ENCODE assay signal across 26 cellular contexts in the genomic region with DNA sequence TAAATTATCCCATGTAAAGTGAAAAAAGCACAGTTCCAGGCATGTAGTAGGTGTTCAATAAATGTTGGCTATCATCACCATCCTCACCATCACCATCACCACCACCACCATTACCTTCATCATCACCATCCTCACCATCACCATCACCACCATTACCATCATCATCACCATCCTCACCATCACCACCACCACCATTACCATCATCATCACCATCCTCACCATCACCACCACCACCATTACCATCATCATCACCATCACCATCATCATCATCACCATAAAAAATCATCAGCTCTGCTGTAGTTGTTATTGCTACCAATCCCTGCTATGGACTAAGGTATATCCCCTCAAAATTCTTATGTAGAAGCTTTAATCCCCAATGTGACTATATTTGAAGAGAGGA. TPM values are rescaled to one million over a fixed set of nuclear protein-coding genes. Genes with fewer than 3 reads are reported as not detected.
DNase-seq lines count a peak whose midpoint lies in the region; ATAC-seq, FAIRE-seq and TF ChIP-seq lines count a peak whose summit lies in the region.
"Had no signal": no experiment of that assay in that cellular context is flagged by ENCODE, and none has a peak within 500 bp of the region (broad histone marks: within the 10 kb centered on the region; RNA-seq: fewer than 3 reads in every experiment).

No MANE protein-coding gene starts in this region.

- TF ChIP-seq CTCF in HEK293 (tag by site-specific recombination; IDR thresholded peaks at IDR 0.05) (no peak), glutamatergic neuron (IDR thresholded peaks at IDR 0.05; ENCODE audit: partially characterized antibody, unreplicated experiment) (no peak), kidney (IDR thresholded peaks at IDR 0.05; ENCODE audit: borderline replicate concordance, extremely low read depth, insufficient read depth) (no peak), chondrocyte (IDR thresholded peaks at IDR 0.05) (no peak)

- H3K36me3 Mint-ChIP-seq in activated CD4-positive, alpha-beta T cell treated with anti-CD3 and anti-CD28 coated beads, Interleukin-2, amount 10 ng/mL, durations not matched to agents 7 days and 5 days (ENCODE audit: low read depth): peaks cover 5% of the 10 kb centered on the region
- no peaks in the 10 kb centered on the region for H3K36me3 Mint-ChIP-seq in activated CD4-positive, alpha-beta T cell treated with anti-CD3 and anti-CD28 coated beads for 36 hours (ENCODE audit: low read depth)
- no peaks in the 10 kb centered on the region for H3K36me3 Mint-ChIP-seq in glutamatergic neuron (ENCODE audit: unreplicated experiment)
- no peaks in the 10 kb centered on the region for H3K36me3 Mint-ChIP-seq in stimulated activated naive B cell treated with anti-CD40 and anti-IgM and Interleukin-4, amounts not matched to agents 10 μg/mL and 1 μg/mL and 100 μg/mL, for 72 hours
- H3K36me3 Mint-ChIP-seq in chondrocyte (ENCODE audit: low read depth): peaks cover 1% of the 10 kb centered on the region
- H3K36me3 Mint-ChIP-seq: IgD-negative memory B cell had no signal

- intact Hi-C loops in activated CD4-positive, alpha-beta T cell treated with anti-CD3 and anti-CD28 coated beads for 36 hours (cut with DNase I, micrococcal nuclease): no loop called here
- intact Hi-C loops in kidney (cut with DNase I): loop anchor here (10.0 kb wide), 1 partner anchor 217 kb away; no protein-coding TSS in a partner anchor

- H3K27ac ChIP-seq in HEK293 (ENCODE audit: extremely low read depth, low read depth, low read length): no peak overlapping the region
- H3K27ac ChIP-seq in kidney (ENCODE audit: low read depth in 2 of 2, low read length in 2 of 2): no peak overlapping the region
- H3K27ac ChIP-seq: HL-60 had no signal

- peaks cover 44% of the 10 kb centered on the region for H3K4me1 Mint-ChIP-seq in activated CD4-positive, alpha-beta T cell treated with anti-CD3 and anti-CD28 coated beads, Interleukin-2, amount 10 ng/mL, durations not matched to agents 7 days and 5 days
- peaks cover 34% of the 10 kb centered on the region for H3K4me1 Mint-ChIP-seq in activated CD4-positive, alpha-beta T cell treated with anti-CD3 and anti-CD28 coated beads for 36 hours
- H3K4me1 Mint-ChIP-seq in glutamatergic neuron (ENCODE audit: low read depth, unreplicated experiment) (no peaks in the 10 kb centered on the region), chondrocyte (ENCODE audit: low read depth) (peaks cover 56% of the 10 kb centered on the region)
- H3K4me1 Mint-ChIP-seq in stimulated activated naive B cell treated with anti-CD40 and anti-IgM and Interleukin-4, amounts not matched to agents 10 μg/mL and 1 μg/mL and 100 μg/mL, for 72 hours: peaks cover 19 to 41% of the 10 kb centered on the region in 2 donors

- H3K9me3 ChIP-seq in HEK293 (ENCODE audit: control insufficient read depth, insufficient read depth, low read depth, low read length): no peaks in the 10 kb centered on the region
- no peaks in the 10 kb centered on the region for H3K9me3 ChIP-seq in kidney (ENCODE audit: control insufficient read depth in 1 of 2, low read length in 2 of 2)
- H3K9me3 ChIP-seq: HAP-1 had no signal

- no peak for FAIRE-seq in kidney (lab: Jason Lieb, UNC)
- FAIRE-seq: D721Med had no signal

- H3K9ac ChIP-seq in kidney (ENCODE audit: low read length in 2 of 2): no peak overlapping the region

- H3K4me3 Mint-ChIP-seq in activated CD4-positive, alpha-beta T cell treated with anti-CD3 and anti-CD28 coated beads, Interleukin-2, amount 10 ng/mL, durations not matched to agents 7 days and 5 days: no peak overlapping the region
- no peak overlapping the region for H3K4me3 Mint-ChIP-seq in activated CD4-positive, alpha-beta T cell treated with anti-CD3 and anti-CD28 coated beads for 36 hours
- peak overlapping the region; percentile 30 for H3K4me3 Mint-ChIP-seq in glutamatergic neuron (ENCODE audit: unreplicated experiment)
- no peak overlapping the region for H3K4me3 Mint-ChIP-seq in stimulated activated naive B cell treated with anti-CD40 and anti-IgM and Interleukin-4, amounts not matched to agents 10 μg/mL and 1 μg/mL and 100 μg/mL, for 72 hours
- H3K4me3 Mint-ChIP-seq in chondrocyte (ENCODE audit: unreplicated experiment): no peak overlapping the region
- H3K4me3 Mint-ChIP-seq: IgD-negative memory B cell had no signal

- H3K9me3 Mint-ChIP-seq in activated CD4-positive, alpha-beta T cell treated with anti-CD3 and anti-CD28 coated beads, Interleukin-2, amount 10 ng/mL, durations not matched to agents 7 days and 5 days: peaks cover 11% of the 10 kb centered on the region
- H3K9me3 Mint-ChIP-seq in activated CD4-positive, alpha-beta T cell treated with anti-CD3 and anti-CD28 coated beads for 36 hours (ENCODE audit: low read depth): no peaks in the 10 kb centered on the region
- H3K9me3 Mint-ChIP-seq in glutamatergic neuron (ENCODE audit: unreplicated experiment) (peaks cover 2% of the 10 kb centered on the region), chondrocyte (ENCODE audit: low read depth) (peaks cover 5% of the 10 kb centered on the region)
- H3K9me3 Mint-ChIP-seq in stimulated activated naive B cell treated with anti-CD40 and anti-IgM and Interleukin-4, amounts not matched to agents 10 μg/mL and 1 μg/mL and 100 μg/mL, for 72 hours: peaks cover 8 to 11% of the 10 kb centered on the region in 2 donors

- no peaks in the 10 kb centered on the region for H3K36me3 ChIP-seq in HEK293 (ENCODE audit: control insufficient read depth in 2 of 2, insufficient read depth in 1 of 2, low read length in 2 of 2)
- no peaks in the 10 kb centered on the region for H3K36me3 ChIP-seq in kidney (ENCODE audit: control insufficient read depth in 1 of 2, insufficient read depth in 2 of 2, low read length in 2 of 2)
- H3K36me3 ChIP-seq: HAP-1 had no signal

- CTCF ChIA-PET in activated CD4-positive, alpha-beta T cell treated with anti-CD3 and anti-CD28 coated beads, Interleukin-2, amount 10 ng/mL, durations not matched to agents 7 days and 5 days (lab: Charles Lee): interaction anchor here (0.5 to 3.8 kb wide), 6 partner anchors 9 to 535 kb away, joined by 3 to 14 read pairs (median 5); a partner anchor contains a TSS
- CTCF ChIA-PET in activated CD4-positive, alpha-beta T cell treated with anti-CD3 and anti-CD28 coated beads for 36 hours (lab: Charles Lee): interaction anchor here (0.8 to 3.3 kb wide), 2 partner anchors 40 to 50 kb away, joined by 3 to 24 read pairs; no protein-coding TSS in a partner anchor
- CTCF ChIA-PET in HEK293 (lab: Yijun Ruan, JAX): interaction anchor here (2.2 kb wide), 1 partner anchor 40 kb away, joined by 17 read pairs; no protein-coding TSS in a partner anchor

- POLR2A ChIA-PET in activated CD4-positive, alpha-beta T cell treated with anti-CD3 and anti-CD28 coated beads, Interleukin-2, amount 10 ng/mL, durations not matched to agents 7 days and 5 days (lab: Charles Lee): no interaction called here
- POLR2A ChIA-PET in activated CD4-positive, alpha-beta T cell treated with anti-CD3 and anti-CD28 coated beads for 36 hours (lab: Charles Lee): no interaction called here
- POLR2A ChIA-PET in HEK293 (lab: Yijun Ruan, JAX): no interaction called here

- no peak for ATAC-seq in activated CD4-positive, alpha-beta T cell treated with anti-CD3 and anti-CD28 coated beads for 36 hours
- ATAC-seq in stimulated activated naive B cell treated with anti-CD40 and anti-IgM and Interleukin-4, amounts not matched to agents 10 μg/mL and 1 μg/mL and 100 μg/mL, for 72 hours (replicated peaks): no peak
- ATAC-seq in GM21717 (IDR thresholded peaks at IDR 0.05; ENCODE audit: unreplicated experiment): no peak
- ATAC-seq: Panc1, SK-N-SH treated with all-trans-retinoic acid at 6 μM for 48 hours had no signal

- H3K27ac Mint-ChIP-seq in activated CD4-positive, alpha-beta T cell treated with anti-CD3 and anti-CD28 coated beads, Interleukin-2, amount 10 ng/mL, durations not matched to agents 7 days and 5 days: peak overlapping the region; percentile 36
- no peak overlapping the region for H3K27ac Mint-ChIP-seq in activated CD4-positive, alpha-beta T cell treated with anti-CD3 and anti-CD28 coated beads for 36 hours
- H3K27ac Mint-ChIP-seq in glutamatergic neuron (ENCODE audit: unreplicated experiment) (no peak overlapping the region), chondrocyte (ENCODE audit: unreplicated experiment) (no peak overlapping the region)
- H3K27ac Mint-ChIP-seq in stimulated activated naive B cell treated with anti-CD40 and anti-IgM and Interleukin-4, amounts not matched to agents 10 μg/mL and 1 μg/mL and 100 μg/mL, for 72 hours: peak overlapping the region; percentile 56

- peaks cover 9% of the 10 kb centered on the region for H3K27me3 Mint-ChIP-seq in activated CD4-positive, alpha-beta T cell treated with anti-CD3 and anti-CD28 coated beads, Interleukin-2, amount 10 ng/mL, durations not matched to agents 7 days and 5 days
- H3K27me3 Mint-ChIP-seq in activated CD4-positive, alpha-beta T cell treated with anti-CD3 and anti-CD28 coated beads for 36 hours: peaks cover 3% of the 10 kb centered on the region
- H3K27me3 Mint-ChIP-seq in glutamatergic neuron (ENCODE audit: unreplicated experiment): peaks cover 6% of the 10 kb centered on the region
- H3K27me3 Mint-ChIP-seq in stimulated activated naive B cell treated with anti-CD40 and anti-IgM and Interleukin-4, amounts not matched to agents 10 μg/mL and 1 μg/mL and 100 μg/mL, for 72 hours: no peaks in the 10 kb centered on the region
- H3K27me3 Mint-ChIP-seq in chondrocyte (ENCODE audit: low read depth): no peaks in the 10 kb centered on the region
- H3K27me3 Mint-ChIP-seq: IgD-negative memory B cell had no signal

- H3K4me3 ChIP-seq in HEK293 (ENCODE audit: low read depth, low read length): no peak overlapping the region
- no peak overlapping the region for H3K4me3 ChIP-seq in kidney (ENCODE audit: low read length in 2 of 2)
- H3K4me3 ChIP-seq: HAP-1 had no signal

- no peaks in the 10 kb centered on the region for H3K4me1 ChIP-seq in HEK293 (ENCODE audit: control insufficient read depth, insufficient read depth, low read length)
- peaks cover 0 to 3% of the 10 kb centered on the region in 2 donors for H3K4me1 ChIP-seq in kidney (ENCODE audit: control insufficient read depth in 1 of 2, insufficient read depth in 1 of 2, low read depth in 1 of 2, low read length in 2 of 2)
- H3K4me1 ChIP-seq: HAP-1 had no signal

- no peak for DNase-seq in activated CD4-positive, alpha-beta T cell treated with anti-CD3 and anti-CD28 coated beads, Interleukin-2, amount 10 ng/mL, durations not matched to agents 7 days and 5 days
- no peak for DNase-seq in activated CD4-positive, alpha-beta T cell treated with anti-CD3 and anti-CD28 coated beads for 36 hours
- DNase-seq in glutamatergic neuron (no peak), kidney (no peak), chondrocyte (ENCODE audit: low spot score) (no peak)
- no peak for DNase-seq in stimulated activated naive B cell treated with anti-CD40 and anti-IgM and Interleukin-4, amounts not matched to agents 10 μg/mL and 1 μg/mL and 100 μg/mL, for 72 hours
- DNase-seq: 8988T; AML-193; EL; GF-D8; NCI-H1105; NCI-H146; NCI-H2029; NCI-H226; NCI-H510A treated with DMSO at 0.1 percent for 48 hours; NCI-H774; NK-92 treated with Interleukin-12 subunit alpha and Interleukin-12 subunit beta, amount 100 ng/mL, for 24 hours; SIG-M5 had no signal

RNA-seq across cellular contexts. Expression of a gene that starts 15.1 kb away (rescaled TPM):
- total RNA-seq in activated CD4-positive, alpha-beta T cell treated with anti-CD3 and anti-CD28 coated beads, Interleukin-2, amount 10 ng/mL, durations not matched to agents 7 days and 5 days: 10 to 100 TPM; 60.8 to 66.0 TPM
- 10 to 100 TPM; 67.3 to 83.8 TPM for total RNA-seq in activated CD4-positive, alpha-beta T cell treated with anti-CD3 and anti-CD28 coated beads for 36 hours
- total RNA-seq in glutamatergic neuron (ENCODE audit: unreplicated experiment): 48.4 TPM
- 183 TPM for total RNA-seq in kidney
- polyA plus RNA-seq in kidney (ENCODE audit: insufficient read depth, low read depth, low replicate concordance): 511 TPM
- total RNA-seq in chondrocyte: 84.8 to 102 TPM (median 87.8 TPM) in 3 replicates

RNA-seq across cellular contexts. Expression of a gene that starts 16.5 kb away (rescaled TPM):
- total RNA-seq in activated CD4-positive, alpha-beta T cell treated with anti-CD3 and anti-CD28 coated beads, Interleukin-2, amount 10 ng/mL, durations not matched to agents 7 days and 5 days: 10 to 100 TPM; 63.0 to 72.6 TPM
- 10 to 100 TPM; 69.3 to 87.1 TPM for total RNA-seq in activated CD4-positive, alpha-beta T cell treated with anti-CD3 and anti-CD28 coated beads for 36 hours
- total RNA-seq in glutamatergic neuron (ENCODE audit: unreplicated experiment) (72.6 TPM), kidney (59.1 TPM), chondrocyte (33.8 to 36.6 TPM (median 34.8 TPM) in 3 replicates)
- polyA plus RNA-seq in kidney (ENCODE audit: insufficient read depth, low read depth, low replicate concordance): 14.9 TPM

RNA-seq across cellular contexts. Expression of a gene that starts 20.4 kb away (rescaled TPM):
- total RNA-seq in activated CD4-positive, alpha-beta T cell treated with anti-CD3 and anti-CD28 coated beads, Interleukin-2, amount 10 ng/mL, durations not matched to agents 7 days and 5 days: 1 to 10 TPM; 1.2 to 1.7 TPM
- under 1 TPM; 0.21 to 0.28 TPM for total RNA-seq in activated CD4-positive, alpha-beta T cell treated with anti-CD3 and anti-CD28 coated beads for 36 hours
- total RNA-seq in glutamatergic neuron (ENCODE audit: unreplicated experiment): 0.15 TPM
- total RNA-seq in kidney: 15.8 TPM
- polyA plus RNA-seq in kidney (ENCODE audit: insufficient read depth, low read depth, low replicate concordance): 4.1 TPM
- total RNA-seq in chondrocyte: 46.7 to 122 TPM (median 48.3 TPM) in 3 replicates

RNA-seq across cellular contexts. Expression of a gene that starts 56.2 kb away (rescaled TPM):
- total RNA-seq in activated CD4-positive, alpha-beta T cell treated with anti-CD3 and anti-CD28 coated beads, Interleukin-2, amount 10 ng/mL, durations not matched to agents 7 days and 5 days: 100 to 1,000 TPM; 207 to 214 TPM
- total RNA-seq in activated CD4-positive, alpha-beta T cell treated with anti-CD3 and anti-CD28 coated beads for 36 hours: 10 to 100 TPM; 31.0 to 36.9 TPM
- total RNA-seq in glutamatergic neuron (ENCODE audit: unreplicated experiment): 0.34 TPM
- total RNA-seq in kidney: 14.3 TPM
- polyA plus RNA-seq in kidney (ENCODE audit: insufficient read depth, low read depth, low replicate concordance): 3.7 TPM
- 2.2 to 3.2 TPM (median 2.9 TPM) in 3 replicates for total RNA-seq in chondrocyte

Comparison
In these comparisons a context has a peak if more than half of its experiments do, and no peak if none do; other contexts are left out.
1. H3K27ac Mint-ChIP-seq: peak in activated CD4-positive, alpha-beta T cell treated with anti-CD3 and anti-CD28 coated beads, Interleukin-2, amount 10 ng/mL, durations not matched to agents 7 days and 5 days (single experiment) and stimulated activated naive B cell treated with anti-CD40 and anti-IgM and Interleukin-4, amounts not matched to agents 10 μg/mL and 1 μg/mL and 100 μg/mL, for 72 hours (single experiment); none in activated CD4-positive, alpha-beta T cell treated with anti-CD3 and anti-CD28 coated beads for 36 hours (single experiment), glutamatergic neuron (single experiment) and chondrocyte (single experiment).